Comparison of ENCODE assay signal across 8 cellular contexts in genomic region chr19:15123900-15124299, GRCh38. TPM values are rescaled to one million over a fixed set of nuclear protein-coding genes. Genes with fewer than 3 reads are reported as not detected.
DNase-seq lines count a peak whose midpoint lies in the region; ATAC-seq and TF ChIP-seq lines count a peak whose summit lies in the region.

No MANE protein-coding gene starts in this region.

- H3K36me3 ChIP-seq in iPS-15b (ENCODE audit: control insufficient read depth, insufficient read depth, low read length) = peaks cover 26% of the 10 kb centered on the region
- peaks cover 3 to 47% (median 39%) of the 10 kb centered on the region in 6 donors for H3K36me3 ChIP-seq in spleen

- TF ChIP-seq POLR2A in spleen (IDR thresholded peaks at IDR 0.05) = no peak

- no peaks in the 10 kb centered on the region for H3K27me3 Mint-ChIP-seq in activated CD4-positive, alpha-beta T cell treated with anti-CD3 and anti-CD28 coated beads for 36 hours
- no peaks in the 10 kb centered on the region for H3K27me3 Mint-ChIP-seq in activated naive CD8-positive, alpha-beta T cell treated with anti-CD3 and anti-CD28 coated beads for 36 hours

- H3K27me3 ChIP-seq in iPS-15b (ENCODE audit: control insufficient read depth, insufficient read depth, low read length) (no peaks in the 10 kb centered on the region), spleen (replicated peaks in 1 of 7) (peaks cover 0 to 1% (median 0%) of the 10 kb centered on the region in 7 donors)

- DNase-seq in activated CD4-positive, alpha-beta T cell treated with anti-CD3 and anti-CD28 coated beads for 36 hours = no peak
- no peak for DNase-seq in activated CD4-positive, alpha-beta T cell treated with anti-CD3 and anti-CD28 coated beads, Interleukin-2, amount 50 U/mL, for 4 hours
- no peak for DNase-seq in activated naive CD8-positive, alpha-beta T cell treated with anti-CD3 and anti-CD28 coated beads for 36 hours
- no peak for DNase-seq in spleen

- H3K4me1 ChIP-seq in iPS-15b (ENCODE audit: control insufficient read depth, insufficient read depth, low read length) (peaks cover 6% of the 10 kb centered on the region), spleen (peaks cover 0 to 30% (median 21%) of the 10 kb centered on the region in 6 donors)

- POLR2A ChIA-PET in activated CD4-positive, alpha-beta T cell treated with anti-CD3 and anti-CD28 coated beads for 36 hours (lab: Charles Lee) = no interaction called here

- ATAC-seq in activated CD4-positive, alpha-beta T cell treated with anti-CD3 and anti-CD28 coated beads for 36 hours = no peak
- ATAC-seq in HG03280 (IDR thresholded peaks at IDR 0.05; ENCODE audit: unreplicated experiment) = no peak
- no peak for ATAC-seq in GM21526 (IDR thresholded peaks at IDR 0.05; ENCODE audit: low FRiP score, unreplicated experiment)
- ATAC-seq in GM19324 (IDR thresholded peaks at IDR 0.05; ENCODE audit: low FRiP score, unreplicated experiment) = no peak

- H3K9me3 Mint-ChIP-seq in activated CD4-positive, alpha-beta T cell treated with anti-CD3 and anti-CD28 coated beads for 36 hours (ENCODE audit: low read depth) = no peaks in the 10 kb centered on the region
- no peaks in the 10 kb centered on the region for H3K9me3 Mint-ChIP-seq in activated naive CD8-positive, alpha-beta T cell treated with anti-CD3 and anti-CD28 coated beads for 36 hours

- intact Hi-C loops in activated CD4-positive, alpha-beta T cell treated with anti-CD3 and anti-CD28 coated beads for 36 hours (cut with DNase I, micrococcal nuclease) = loop anchor here (2.0 to 10.0 kb wide), 5 partner anchors 31 to 951 kb away; partner anchors contain the start of gene TPM4 (in 1 of the 2)
- intact Hi-C loops in spleen (cut with DNase I; ENCODE audit: low total_unique reads) = no loop called here

- H3K4me3 Mint-ChIP-seq in activated CD4-positive, alpha-beta T cell treated with anti-CD3 and anti-CD28 coated beads for 36 hours = peak overlapping the region; percentile 87
- H3K4me3 Mint-ChIP-seq in activated naive CD8-positive, alpha-beta T cell treated with anti-CD3 and anti-CD28 coated beads for 36 hours = peak overlapping the region; percentile 98

- WGBS in spleen, 5 donors = 51 to 83% (median 72%) methylated on average over 5 of the region's 5 CpGs

- H3K27ac Mint-ChIP-seq in activated CD4-positive, alpha-beta T cell treated with anti-CD3 and anti-CD28 coated beads for 36 hours = no peak overlapping the region
- H3K27ac Mint-ChIP-seq in activated naive CD8-positive, alpha-beta T cell treated with anti-CD3 and anti-CD28 coated beads for 36 hours = no peak overlapping the region

- peaks cover 19% of the 10 kb centered on the region for H3K4me1 Mint-ChIP-seq in activated CD4-positive, alpha-beta T cell treated with anti-CD3 and anti-CD28 coated beads for 36 hours
- peaks cover 15% of the 10 kb centered on the region for H3K4me1 Mint-ChIP-seq in activated naive CD8-positive, alpha-beta T cell treated with anti-CD3 and anti-CD28 coated beads for 36 hours

- peak overlapping the region; percentile 37 for H3K9ac ChIP-seq in iPS-15b (ENCODE audit: low read depth, low read length)

- peak overlapping the region in 5 of 8 donors; percentile 8 to 96 (median 91) for H3K27ac ChIP-seq in spleen

- peaks cover 29% of the 10 kb centered on the region for H3K36me3 Mint-ChIP-seq in activated CD4-positive, alpha-beta T cell treated with anti-CD3 and anti-CD28 coated beads for 36 hours (ENCODE audit: low read depth)
- peaks cover 25% of the 10 kb centered on the region for H3K36me3 Mint-ChIP-seq in activated naive CD8-positive, alpha-beta T cell treated with anti-CD3 and anti-CD28 coated beads for 36 hours

- TF ChIP-seq CTCF in spleen (IDR thresholded peaks at IDR 0.05 in 8 of 11, conservative IDR thresholded peaks at IDR 0.05 in 3 of 11) = no peak

- H3K9me3 ChIP-seq in iPS-15b (ENCODE audit: control insufficient read depth, insufficient read depth, low read length) = no peaks in the 10 kb centered on the region
- H3K9me3 ChIP-seq in spleen = peaks cover 0 to under 1% (median 0%) of the 10 kb centered on the region in 8 donors

- CTCF ChIA-PET in activated CD4-positive, alpha-beta T cell treated with anti-CD3 and anti-CD28 coated beads for 36 hours (lab: Charles Lee) = interaction anchor here (0.6 to 2.8 kb wide), 5 partner anchors 11 to 380 kb away, joined by 3 to 13 read pairs (median 3); no protein-coding TSS in a partner anchor

- H3K4me3 ChIP-seq in iPS-15b (ENCODE audit: low read depth, low read length) (peak overlapping the region; percentile 88), spleen (peak overlapping the region in 2 of 8 donors; percentile 69 to 85)

RNA-seq across cellular contexts. Expression of gene SYDE1, which starts 16.7 kb away (rescaled TPM):
- total RNA-seq in activated CD4-positive, alpha-beta T cell treated with anti-CD3 and anti-CD28 coated beads for 36 hours = 1 to 10 TPM; 2.1 to 3.3 TPM
- total RNA-seq in activated naive CD8-positive, alpha-beta T cell treated with anti-CD3 and anti-CD28 coated beads for 36 hours = 1 to 10 TPM; 1.6 to 2.4 TPM
- 10 to 100 TPM in 6 of 7 donors, 1 to 10 TPM in 1; 8.3 to 27.6 (median 17.0) TPM for total RNA-seq in spleen
- 1 to 10 TPM; 2.0 to 5.2 (median 2.9) TPM for polyA plus RNA-seq in spleen

RNA-seq across cellular contexts. Expression of gene OR1I1, which starts 41.9 kb away (rescaled TPM):
- total RNA-seq in activated CD4-positive, alpha-beta T cell treated with anti-CD3 and anti-CD28 coated beads for 36 hours = not detected
- total RNA-seq in activated naive CD8-positive, alpha-beta T cell treated with anti-CD3 and anti-CD28 coated beads for 36 hours = not detected
- total RNA-seq in spleen = not detected
- polyA plus RNA-seq in spleen = under 1 TPM in 1 of 3 donors, not detected in 2; 0.06 TPM
